ENCODE assay signal across 8 cellular contexts in genomic region chr6:123316733-123317323, GRCh38.
A peak's percentile ranks its signal among the peaks of the same experiment; 100 is the strongest.
DNase-seq lines count a peak whose midpoint lies in the region; ATAC-seq and TF ChIP-seq lines count a peak whose summit lies in the region.

No MANE protein-coding gene starts in this region.

- DNase-seq in right atrium auricular region (ENCODE audit: low spot score) (no peak), Right ventricle myocardium superior (no peak), OCI-M1 (lab: John Stamatoyannopoulos, UW) (peak; percentile 78), fibroblast of pulmonary artery (ENCODE audit: low read depth) (peak; percentile 40), NCI-H510A treated with DMSO at 0.1 percent for 48 hours (lab: John Stamatoyannopoulos, UW) (no peak), GM13977 (ENCODE audit: low spot score) (no peak), SKM-1 (lab: John Stamatoyannopoulos, UW; ENCODE audit: unreplicated experiment) (no peak)

- H3K27ac ChIP-seq in right atrium auricular region = no peak overlapping the region

- in situ Hi-C loops in GM13977 (cut with MboI; ENCODE audit: low pct_unique_long_range_greater_than_20kb, low sequenced_read_pairs, unreplicated experiment) = no loop called here

- TF ChIP-seq CTCF in right atrium auricular region (IDR thresholded peaks at IDR 0.05) (peak; percentile 54 to 75), fibroblast of pulmonary artery (IDR thresholded peaks at IDR 0.05; ENCODE audit: low read length, missing control alignments) (peak; percentile 37), GM13977 (IDR thresholded peaks at IDR 0.05; ENCODE audit: extremely low read depth, insufficient read depth, missing control alignments) (no peak)

- no peaks in the 10 kb centered on the region for H3K9me3 ChIP-seq in right atrium auricular region

- intact Hi-C loops in Right ventricle myocardium superior (cut with DNase I) = loop anchor here (5.0 kb wide), 1 partner anchor 450 kb away; no protein-coding TSS in a partner anchor

- H3K4me1 ChIP-seq in right atrium auricular region = no peaks in the 10 kb centered on the region

- ATAC-seq in Right ventricle myocardium superior (ENCODE audit: poor library complexity) (no peak), GM21825 (IDR thresholded peaks at IDR 0.05; ENCODE audit: unreplicated experiment) (no peak)

- H3K27me3 ChIP-seq in right atrium auricular region = no peaks in the 10 kb centered on the region

- H3K4me3 ChIP-seq in right atrium auricular region = no peak overlapping the region
- no peak overlapping the region for H3K4me3 ChIP-seq in fibroblast of pulmonary artery (replicated peaks; ENCODE audit: low read depth, low read length)

- H3K36me3 ChIP-seq in right atrium auricular region = no peaks in the 10 kb centered on the region

Comparison
In these comparisons a context has a peak if more than half of its experiments do, and no peak if none do; other contexts are left out.
1. DNase-seq: peak in OCI-M1 (single experiment) and fibroblast of pulmonary artery (single experiment); none in right atrium auricular region (single experiment), Right ventricle myocardium superior (single experiment), NCI-H510A treated with DMSO at 0.1 percent for 48 hours (single experiment), GM13977 (single experiment) and SKM-1 (single experiment).